ENCODE assay signal across 14 cellular contexts in genomic region chr4:24372341-24372740, GRCh38.
DNase-seq lines count a peak whose midpoint lies in the region; ATAC-seq and TF ChIP-seq lines count a peak whose summit lies in the region.
"Had no signal": no experiment of that assay in that cellular context is flagged by ENCODE, and none has a peak within 500 bp of the region (broad histone marks: within the 10 kb centered on the region; RNA-seq: fewer than 3 reads in every experiment).

No MANE protein-coding gene starts in this region.

- H3K79me1 ChIP-seq in H9 (ENCODE audit: insufficient read depth, low read depth, low read length, poor library complexity, severe bottlenecking): no peaks in the 10 kb centered on the region

- H3K27me3 ChIP-seq in right cardiac atrium (ENCODE audit: control insufficient read depth, insufficient read depth): no peaks in the 10 kb centered on the region
- H3K27me3 ChIP-seq in stomach: no peaks in the 10 kb centered on the region
- H3K27me3 ChIP-seq in H9 (ENCODE audit: insufficient read depth, low read length): no peaks in the 10 kb centered on the region; the same call in 1 of the 2 replicates
- H3K27me3 ChIP-seq: BLaER1 treated with 17β-estradiol and CSF1 and Interleukin-3, amounts not matched to agents 10 nM and 100 nM had no signal

- H2AFZ ChIP-seq in H9 (ENCODE audit: low read length): no peak overlapping the region

- H3K9me3 Mint-ChIP-seq in activated CD4-positive, alpha-beta T cell treated with anti-CD3 and anti-CD28 coated beads, Interleukin-2, amount 10 ng/mL, durations not matched to agents 24 days and 14 days: peaks cover 3% of the 10 kb centered on the region
- H3K9me3 Mint-ChIP-seq in H9: no peaks in the 10 kb centered on the region
- H3K9me3 Mint-ChIP-seq: CD8-positive, alpha-beta T cell had no signal

- no peaks in the 10 kb centered on the region for H3K4me1 Mint-ChIP-seq in activated CD4-positive, alpha-beta T cell treated with anti-CD3 and anti-CD28 coated beads, Interleukin-2, amount 10 ng/mL, durations not matched to agents 24 days and 14 days
- H3K4me1 Mint-ChIP-seq in H9: no peaks in the 10 kb centered on the region
- H3K4me1 Mint-ChIP-seq: B cell had no signal

- no peak for TF ChIP-seq POLR2A in stomach (IDR thresholded peaks at IDR 0.05)

- H2BK20ac ChIP-seq in H9 (ENCODE audit: low read depth, low read length, poor library complexity, severe bottlenecking): no peak overlapping the region

- no peak overlapping the region for H2AK5ac ChIP-seq in H9 (ENCODE audit: insufficient read length, low read length)

- no peak overlapping the region for H3K14ac ChIP-seq in H9 (ENCODE audit: insufficient read depth, low read length)

- H3K23me2 ChIP-seq in H9 (ENCODE audit: insufficient read length, low read depth, low read length, poor library complexity, severe bottlenecking): no peaks in the 10 kb centered on the region

- ATAC-seq in Right ventricle myocardium superior (ENCODE audit: poor library complexity) (peak; percentile 58), right cardiac atrium (peak; percentile 78 to 88)
- ATAC-seq: CD8-positive, alpha-beta T cell had no signal

- intact Hi-C loops in Right ventricle myocardium superior (cut with DNase I): no loop called here
- intact Hi-C loops in cardiac septum (cut with DNase I): no loop called here
- intact Hi-C loops in right cardiac atrium (cut with DNase I): no loop called here
- intact Hi-C loops in stomach (cut with DNase I; ENCODE audit: low total_unique reads): no loop called here
- intact Hi-C loops in activated CD4-positive, alpha-beta T cell treated with anti-CD3 and anti-CD28 coated beads, Interleukin-2, amount 10 ng/mL, durations not matched to agents 24 days and 14 days (cut with micrococcal nuclease): no loop called here

- H3K4ac ChIP-seq in H9 (ENCODE audit: low read depth, low read length): no peak overlapping the region

- H2BK12ac ChIP-seq in H9 (ENCODE audit: insufficient read length, low read depth, low read length): no peak overlapping the region

- H2BK120ac ChIP-seq in H9 (ENCODE audit: low read depth, low read length, poor library complexity, severe bottlenecking): no peak overlapping the region

- H4K20me1 ChIP-seq in H9 (ENCODE audit: control insufficient read depth, insufficient read depth, insufficient read length): no peaks in the 10 kb centered on the region
- H4K20me1 ChIP-seq: BLaER1 treated with 17β-estradiol and CSF1 and Interleukin-3, amounts not matched to agents 10 nM and 100 nM had no signal

- H3K27ac Mint-ChIP-seq in activated CD4-positive, alpha-beta T cell treated with anti-CD3 and anti-CD28 coated beads, Interleukin-2, amount 10 ng/mL, durations not matched to agents 24 days and 14 days: no peak overlapping the region
- H3K27ac Mint-ChIP-seq in H9: no peak overlapping the region
- H3K27ac Mint-ChIP-seq: B cell; CD8-positive, alpha-beta T cell had no signal

- no peak for DNase-seq in Right ventricle myocardium superior
- DNase-seq in cardiac septum (ENCODE audit: low spot score): no peak
- no peak for DNase-seq in right cardiac atrium
- DNase-seq in stomach: no peak
- DNase-seq in germinal center (ENCODE audit: low spot score): no peak
- no peak for DNase-seq in activated CD4-positive, alpha-beta T cell treated with anti-CD3 and anti-CD28 coated beads, Interleukin-2, amount 10 ng/mL, durations not matched to agents 24 days and 14 days
- no peak for DNase-seq in H9
- DNase-seq: CD8-positive, alpha-beta T cell; COR-L47; DMS 273 treated with DMSO at 0.1 percent for 48 hours; DMS53 had no signal

- H3K4me3 ChIP-seq in right cardiac atrium (ENCODE audit: low read length): no peak overlapping the region
- no peak overlapping the region for H3K4me3 ChIP-seq in stomach
- H3K4me3 ChIP-seq: BLaER1 treated with 17β-estradiol and CSF1 and Interleukin-3, amounts not matched to agents 10 nM and 100 nM; HAP-1 had no signal

- no peaks in the 10 kb centered on the region for H3K36me3 Mint-ChIP-seq in activated CD4-positive, alpha-beta T cell treated with anti-CD3 and anti-CD28 coated beads, Interleukin-2, amount 10 ng/mL, durations not matched to agents 24 days and 14 days (ENCODE audit: low read depth)
- no peaks in the 10 kb centered on the region; a peak in 1 of 7 replicates for H3K36me3 Mint-ChIP-seq in H9 (ENCODE audit: insufficient read depth in 1 of 3, low read depth in 3 of 3)
- H3K36me3 Mint-ChIP-seq: CD8-positive, alpha-beta T cell had no signal

- no peak overlapping the region for H4K5ac ChIP-seq in H9 (ENCODE audit: insufficient read length, low read depth, low read length)

- TF ChIP-seq CTCF in stomach (IDR thresholded peaks at IDR 0.05) (no peak), H9 (conservative IDR thresholded peaks at IDR 0.05) (no peak)

- no peaks in the 10 kb centered on the region for H3K9me3 ChIP-seq in right cardiac atrium (ENCODE audit: control insufficient read depth, low read length)
- H3K9me3 ChIP-seq in stomach: no peaks in the 10 kb centered on the region
- H3K9me3 ChIP-seq in H9 (ENCODE audit: control insufficient read depth, low read depth, low read length): no peaks in the 10 kb centered on the region
- H3K9me3 ChIP-seq: BLaER1 treated with 17β-estradiol and CSF1 and Interleukin-3, amounts not matched to agents 10 nM and 100 nM; HAP-1 had no signal

- WGBS in right cardiac atrium: 30% methylated on average over 4 of the region's 4 CpGs
- 32 to 57% (median 43%) methylated on average over 4 of the region's 4 CpGs for WGBS in stomach, 5 donors
- no CpG with 5 or more reads among the region's 4 CpGs for WGBS in H9 (ENCODE audit: extremely low coverage, insufficient read length, low lambda C conversion rate)

- no peaks in the 10 kb centered on the region for H3K79me2 ChIP-seq in H9 (ENCODE audit: insufficient read depth, low read length)

- no peak overlapping the region for H3T11ph ChIP-seq in H9 (ENCODE audit: low read length)

- TF ChIP-seq EP300 in stomach (IDR thresholded peaks at IDR 0.05): no peak

- H4K8ac ChIP-seq in H9 (replicated peaks; ENCODE audit: insufficient read length, low read depth, low read length): no peak overlapping the region

- H3K4me3 Mint-ChIP-seq in activated CD4-positive, alpha-beta T cell treated with anti-CD3 and anti-CD28 coated beads, Interleukin-2, amount 10 ng/mL, durations not matched to agents 24 days and 14 days: no peak overlapping the region
- no peak overlapping the region for H3K4me3 Mint-ChIP-seq in H9
- H3K4me3 Mint-ChIP-seq: B cell; CD8-positive, alpha-beta T cell had no signal

- no peak overlapping the region for H3K56ac ChIP-seq in H9 (ENCODE audit: insufficient read length, low read depth, low read length)

- H3K4me2 ChIP-seq in H9 (ENCODE audit: insufficient read depth, insufficient read length, low read length): no peak overlapping the region
- H3K4me2 ChIP-seq: BLaER1 treated with 17β-estradiol and CSF1 and Interleukin-3, amounts not matched to agents 10 nM and 100 nM had no signal

- no peak overlapping the region for H4K91ac ChIP-seq in H9 (ENCODE audit: insufficient read length, low read depth, low read length)

- H3K36me3 ChIP-seq in stomach: no peaks in the 10 kb centered on the region
- H3K36me3 ChIP-seq: BLaER1 treated with 17β-estradiol and CSF1 and Interleukin-3, amounts not matched to agents 10 nM and 100 nM; HAP-1 had no signal

- no peaks in the 10 kb centered on the region for H3K27me3 Mint-ChIP-seq in activated CD4-positive, alpha-beta T cell treated with anti-CD3 and anti-CD28 coated beads, Interleukin-2, amount 10 ng/mL, durations not matched to agents 24 days and 14 days
- H3K27me3 Mint-ChIP-seq in H9 (ENCODE audit: low read depth): peaks cover 12% of the 10 kb centered on the region
- H3K27me3 Mint-ChIP-seq: B cell had no signal

- no peak overlapping the region for H3K9ac ChIP-seq in H9 (ENCODE audit: extremely low read depth, insufficient read length, low read length)
- H3K9ac ChIP-seq: BLaER1 treated with 17β-estradiol and CSF1 and Interleukin-3, amounts not matched to agents 10 nM and 100 nM had no signal

- H3K4me1 ChIP-seq in right cardiac atrium (ENCODE audit: control insufficient read depth, insufficient read depth, low read length): peaks cover 6% of the 10 kb centered on the region
- H3K4me1 ChIP-seq in stomach: peaks cover 0 to 14% (median 5%) of the 10 kb centered on the region in 4 donors
- H3K4me1 ChIP-seq in H9 (ENCODE audit: insufficient read depth, low read length): no peaks in the 10 kb centered on the region
- H3K4me1 ChIP-seq: BLaER1 treated with 17β-estradiol and CSF1 and Interleukin-3, amounts not matched to agents 10 nM and 100 nM; HAP-1 had no signal

- H3K27ac ChIP-seq in right cardiac atrium (ENCODE audit: low read length) (no peak overlapping the region), stomach (peak overlapping the region in 3 of 5 donors; percentile 5 to 56 (median 31)), H9 (ENCODE audit: insufficient read length, low read depth, low read length) (no peak overlapping the region)
- H3K27ac ChIP-seq: BLaER1 treated with 17β-estradiol and CSF1 and Interleukin-3, amounts not matched to agents 10 nM and 100 nM had no signal

- H2BK5ac ChIP-seq in H9 (ENCODE audit: insufficient read length, low read length): no peak overlapping the region

- H3K23ac ChIP-seq in H9 (ENCODE audit: insufficient read length, low read depth, low read length): no peak overlapping the region

- H3K18ac ChIP-seq in H9 (ENCODE audit: insufficient read length, low read depth, low read length): no peak overlapping the region

- H2BK15ac ChIP-seq in H9 (ENCODE audit: low read depth, low read length): no peak overlapping the region

Comparison
In these comparisons a context has a peak if more than half of its experiments do, and no peak if none do; other contexts are left out.
1. H3K27ac ChIP-seq: peak in stomach (3 of 5); none in right cardiac atrium (single experiment) and H9 (single experiment).